ENCODE assay signal across 20 cellular contexts in the genomic region with DNA sequence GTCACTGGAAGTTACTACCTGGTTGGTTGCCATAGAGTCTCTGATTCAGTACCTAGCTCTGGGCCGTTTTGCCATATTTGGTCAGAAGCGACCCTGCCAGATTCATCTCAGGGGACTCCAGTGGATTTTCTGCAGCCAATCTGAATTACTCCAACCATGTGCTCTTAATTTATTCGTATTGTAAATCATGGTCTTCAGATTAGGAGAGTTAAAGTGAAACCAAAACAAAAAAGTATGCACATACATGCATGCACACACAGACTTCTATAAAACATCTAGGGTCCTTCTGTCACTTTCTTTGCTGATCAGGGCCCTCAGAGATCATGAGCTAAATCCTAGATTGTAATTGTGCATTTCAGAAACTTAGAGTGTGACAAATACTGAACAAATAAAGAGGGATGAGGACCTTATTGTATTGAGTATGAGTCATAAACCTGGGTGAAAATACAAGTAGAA.
DNase-seq lines count a peak whose midpoint lies in the region; ATAC-seq and TF ChIP-seq lines count a peak whose summit lies in the region.
"Had no signal": no experiment of that assay in that cellular context is flagged by ENCODE, and none has a peak within 500 bp of the region (broad histone marks: within the 10 kb centered on the region; RNA-seq: fewer than 3 reads in every experiment).

No MANE protein-coding gene starts in this region.

- intact Hi-C loops in sciatic nerve (cut with DNase I): no loop called here

- POLR2A ChIA-PET in naive thymus-derived CD8-positive, alpha-beta T cell (lab: Charles Lee): no interaction called here

- H3K9me3 ChIP-seq in RWPE2 (ENCODE audit: severe bottlenecking): no peaks in the 10 kb centered on the region
- H3K9me3 ChIP-seq: prostate gland, SJSA1, upper lobe of left lung had no signal

- TF ChIP-seq CTCF in HFFc6 (IDR thresholded peaks at IDR 0.05): no peak
- TF ChIP-seq CTCF in RWPE2 (IDR thresholded peaks at IDR 0.05; ENCODE audit: poor library complexity, severe bottlenecking): no peak
- TF ChIP-seq CTCF in foreskin fibroblast (IDR thresholded peaks at IDR 0.05; ENCODE audit: low read depth, low read length): no peak

- H3K27ac ChIP-seq in RWPE2 (ENCODE audit: poor library complexity, severe bottlenecking): no peak overlapping the region
- H3K27ac ChIP-seq: cardiac muscle cell, HL-60, prostate gland, SJSA1, upper lobe of left lung had no signal

- H3K9me3 Mint-ChIP-seq in HFFc6: no peaks in the 10 kb centered on the region
- peaks cover 0 to 2% (median 0%) of the 10 kb centered on the region in 9 donors for H3K9me3 Mint-ChIP-seq in naive thymus-derived CD8-positive, alpha-beta T cell
- H3K9me3 Mint-ChIP-seq in activated T-cell treated with anti-CD3 and anti-CD28 coated beads, Interleukin-2, amount 50 U/mL, for 4 hours: no peaks in the 10 kb centered on the region
- H3K9me3 Mint-ChIP-seq: H9 had no signal

- H3K36me3 Mint-ChIP-seq in HFFc6 (ENCODE audit: low read depth): no peaks in the 10 kb centered on the region; the same call in 1 of the 2 replicates
- no peaks in the 10 kb centered on the region for H3K36me3 Mint-ChIP-seq in naive thymus-derived CD8-positive, alpha-beta T cell
- no peaks in the 10 kb centered on the region for H3K36me3 Mint-ChIP-seq in activated T-cell treated with anti-CD3 and anti-CD28 coated beads, Interleukin-2, amount 50 U/mL, for 4 hours (ENCODE audit: insufficient read depth)

- DNase-seq in DMS 273 (lab: John Stamatoyannopoulos, UW; ENCODE audit: unreplicated experiment) (peak; percentile 59), HFFc6 (no peak), RWPE2 (ENCODE audit: low spot score) (no peak), foreskin fibroblast (peak in 1 of 2 donors; percentile 45), sciatic nerve (ENCODE audit: low spot score) (no peak)
- no peak for DNase-seq in stimulated activated CD4-positive, alpha-beta T cell treated with anti-CD3 and anti-CD28 coated beads, Interleukin-4, amount 100 ng/mL, for 24 hours
- no peak for DNase-seq in naive thymus-derived CD8-positive, alpha-beta T cell
- DNase-seq in activated T-cell treated with anti-CD3 and anti-CD28 coated beads, Interleukin-2, amount 50 U/mL, for 4 hours: no peak
- DNase-seq: activated CD8-positive, alpha-beta T cell treated with anti-CD3 and anti-CD28 coated beads, Interleukin-2, amount 10 ng/mL, durations not matched to agents 7 days and 5 days; activated gamma-delta T cell; effector memory CD4-positive, alpha-beta T cell; GDM1; glutamatergic neuron; H9; NCI-H2081 treated with DMSO at 0.1 percent for 48 hours; upper lobe of left lung had no signal

- H3K4me3 ChIP-seq in RWPE2 (ENCODE audit: severe bottlenecking) (no peak overlapping the region), foreskin fibroblast (ENCODE audit: low read depth in 1 of 2, low read length in 2 of 2) (peak overlapping the region; percentile 5 to 21)
- H3K4me3 ChIP-seq: cardiac muscle cell, prostate gland, SJSA1, upper lobe of left lung had no signal

- peaks cover 13% of the 10 kb centered on the region for H3K4me1 ChIP-seq in RWPE2 (ENCODE audit: insufficient read depth, poor library complexity, severe bottlenecking)
- H3K4me1 ChIP-seq: prostate gland, SJSA1, upper lobe of left lung had no signal

- peaks cover 2% of the 10 kb centered on the region; the same call in 1 of the 2 replicates for H3K27me3 Mint-ChIP-seq in HFFc6 (ENCODE audit: insufficient read depth)
- peaks cover 8 to 22% (median 12%) of the 10 kb centered on the region in 5 donors for H3K27me3 Mint-ChIP-seq in naive thymus-derived CD8-positive, alpha-beta T cell
- H3K27me3 Mint-ChIP-seq in activated T-cell treated with anti-CD3 and anti-CD28 coated beads, Interleukin-2, amount 50 U/mL, for 4 hours (ENCODE audit: low read depth): no peaks in the 10 kb centered on the region

- H3K4me3 Mint-ChIP-seq in HFFc6: peak overlapping the region; percentile 67; the same call in 1 of the 2 replicates
- H3K4me3 Mint-ChIP-seq in naive thymus-derived CD8-positive, alpha-beta T cell: no peak overlapping the region
- no peak overlapping the region for H3K4me3 Mint-ChIP-seq in activated T-cell treated with anti-CD3 and anti-CD28 coated beads, Interleukin-2, amount 50 U/mL, for 4 hours
- H3K4me3 Mint-ChIP-seq: activated CD8-positive, alpha-beta T cell treated with anti-CD3 and anti-CD28 coated beads, Interleukin-2, amount 10 ng/mL, durations not matched to agents 7 days and 5 days; H9 had no signal

- H3K36me3 ChIP-seq in RWPE2 (ENCODE audit: low read depth): no peaks in the 10 kb centered on the region
- H3K36me3 ChIP-seq: cardiac muscle cell, prostate gland, SJSA1, upper lobe of left lung had no signal

- peak; percentile 50; the same call in 2 of the 3 replicates for ATAC-seq in RWPE2 (ENCODE audit: low read depth)
- no peak for ATAC-seq in naive thymus-derived CD8-positive, alpha-beta T cell
- no peak for ATAC-seq in activated T-cell treated with anti-CD3 and anti-CD28 coated beads, Interleukin-2, amount 50 U/mL, for 4 hours
- no peak for ATAC-seq in sciatic nerve
- ATAC-seq: activated CD8-positive, alpha-beta T cell treated with anti-CD3 and anti-CD28 coated beads, Interleukin-2, amount 10 ng/mL, durations not matched to agents 7 days and 5 days had no signal

- H3K27ac Mint-ChIP-seq in HFFc6: no peak overlapping the region
- no peak overlapping the region for H3K27ac Mint-ChIP-seq in naive thymus-derived CD8-positive, alpha-beta T cell
- H3K27ac Mint-ChIP-seq: activated CD8-positive, alpha-beta T cell treated with anti-CD3 and anti-CD28 coated beads, Interleukin-2, amount 10 ng/mL, durations not matched to agents 7 days and 5 days; H9 had no signal

- no peaks in the 10 kb centered on the region for H3K27me3 ChIP-seq in RWPE2 (ENCODE audit: insufficient read depth, poor library complexity, severe bottlenecking)
- H3K27me3 ChIP-seq: cardiac muscle cell, SJSA1, upper lobe of left lung had no signal

- H3K4me1 Mint-ChIP-seq in HFFc6 (ENCODE audit: low read depth): peaks cover 48% of the 10 kb centered on the region
- no peaks in the 10 kb centered on the region for H3K4me1 Mint-ChIP-seq in naive thymus-derived CD8-positive, alpha-beta T cell
- H3K4me1 Mint-ChIP-seq in activated T-cell treated with anti-CD3 and anti-CD28 coated beads, Interleukin-2, amount 50 U/mL, for 4 hours (ENCODE audit: low read depth): no peaks in the 10 kb centered on the region
